10 cellular contexts compared by ENCODE assay signal in the genomic region with DNA sequence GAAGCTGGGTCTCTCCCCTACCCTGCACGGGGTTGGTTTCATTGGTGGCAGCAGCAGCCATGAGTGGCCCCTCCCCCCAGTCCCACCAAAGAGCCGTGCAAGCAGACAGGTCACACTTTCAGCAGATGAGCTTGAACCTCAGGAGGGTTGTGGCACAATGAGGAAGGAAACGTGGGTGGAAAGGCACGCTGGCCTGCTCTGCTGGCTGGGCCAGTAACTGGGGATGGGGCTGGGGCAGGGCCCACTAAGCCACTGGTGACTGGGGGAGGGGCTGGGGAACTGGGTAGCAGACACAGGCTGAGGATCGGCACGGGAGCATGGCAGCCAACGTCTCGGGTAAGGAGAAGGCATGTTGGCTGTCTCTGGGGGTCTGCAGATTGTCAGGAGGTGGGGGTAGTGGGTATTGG. TPM values are rescaled to one million over a fixed set of nuclear protein-coding genes. Genes with fewer than 3 reads are reported as not detected.
DNase-seq lines count a peak whose midpoint lies in the region; ATAC-seq lines count a peak whose summit lies in the region.
"Had no signal": no experiment of that assay in that cellular context is flagged by ENCODE, and none has a peak within 500 bp of the region (broad histone marks: within the 10 kb centered on the region; RNA-seq: fewer than 3 reads in every experiment).

A gene with protein sequence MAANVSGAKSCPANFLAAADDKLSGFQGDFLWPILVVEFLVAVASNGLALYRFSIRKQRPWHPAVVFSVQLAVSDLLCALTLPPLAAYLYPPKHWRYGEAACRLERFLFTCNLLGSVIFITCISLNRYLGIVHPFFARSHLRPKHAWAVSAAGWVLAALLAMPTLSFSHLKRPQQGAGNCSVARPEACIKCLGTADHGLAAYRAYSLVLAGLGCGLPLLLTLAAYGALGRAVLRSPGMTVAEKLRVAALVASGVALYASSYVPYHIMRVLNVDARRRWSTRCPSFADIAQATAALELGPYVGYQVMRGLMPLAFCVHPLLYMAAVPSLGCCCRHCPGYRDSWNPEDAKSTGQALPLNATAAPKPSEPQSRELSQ (plus strand): TSS at position 289 of the 407 bp plus-strand sequence. CDS start 29 bp downstream, at position 318.

- no peaks in the 10 kb centered on the region for H3K27me3 ChIP-seq in BLaER1 treated with 17β-estradiol and CSF1 and Interleukin-3, amounts not matched to agents 10 nM and 100 nM

- peak within 1 kb of the TSS; percentile 81 to 99 (median 96) for H3K9ac ChIP-seq in BLaER1 treated with 17β-estradiol and CSF1 and Interleukin-3, amounts not matched to agents 10 nM and 100 nM
- H3K9ac ChIP-seq: parathyroid adenoma had no signal

- no peaks in the 10 kb centered on the region for H3K9me3 ChIP-seq in BLaER1 treated with 17β-estradiol and CSF1 and Interleukin-3, amounts not matched to agents 10 nM and 100 nM (replicated peaks in 1 of 11)

- peak; percentile 78 for DNase-seq in activated CD8-positive, alpha-beta memory T cell treated with anti-CD3 and anti-CD28 coated beads, Interleukin-2, amount 50 U/mL, for 48 hours
- DNase-seq in mucosa of gallbladder (ENCODE audit: low spot score): no peak
- no peak for DNase-seq in stimulated activated naive CD4-positive, alpha-beta T cell treated with Interleukin-2 at 50 U/mL for 16 hours (lab: John Stamatoyannopoulos, UW)
- DNase-seq in NCI-H2171 (lab: John Stamatoyannopoulos, UW): no peak
- DNase-seq in NCI-H774 (lab: John Stamatoyannopoulos, UW): no peak
- DNase-seq: OCI-M1 had no signal

- ATAC-seq in HG02623 (IDR thresholded peaks at IDR 0.05; ENCODE audit: unreplicated experiment): peak; percentile 37
- ATAC-seq in HG02884 (IDR thresholded peaks at IDR 0.05; ENCODE audit: unreplicated experiment): no peak

- peaks cover 34 to 93% (median 45%) of the 10 kb centered on the region in 11 experiments; a peak in 21 of 22 replicates for H4K20me1 ChIP-seq in BLaER1 treated with 17β-estradiol and CSF1 and Interleukin-3, amounts not matched to agents 10 nM and 100 nM

- peaks cover 70 to 89% (median 77%) of the 10 kb centered on the region in 11 experiments for H3K36me3 ChIP-seq in BLaER1 treated with 17β-estradiol and CSF1 and Interleukin-3, amounts not matched to agents 10 nM and 100 nM

- peak within 1 kb of the TSS; percentile 87 to 99 (median 96) for H3K27ac ChIP-seq in BLaER1 treated with 17β-estradiol and CSF1 and Interleukin-3, amounts not matched to agents 10 nM and 100 nM
- H3K27ac ChIP-seq: parathyroid adenoma had no signal

- peak within 1 kb of the TSS; percentile 42 to 96 (median 58) for H3K4me3 ChIP-seq in BLaER1 treated with 17β-estradiol and CSF1 and Interleukin-3, amounts not matched to agents 10 nM and 100 nM

- peaks cover 78 to 96% (median 90%) of the 10 kb centered on the region in 10 experiments for H3K4me1 ChIP-seq in BLaER1 treated with 17β-estradiol and CSF1 and Interleukin-3, amounts not matched to agents 10 nM and 100 nM

- peak within 1 kb of the TSS; percentile 84 to 100 (median 98) for H3K4me2 ChIP-seq in BLaER1 treated with 17β-estradiol and CSF1 and Interleukin-3, amounts not matched to agents 10 nM and 100 nM

RNA-seq across cellular contexts. Expression of the gene that starts here (rescaled TPM):
- 17.8 TPM for total RNA-seq in mucosa of gallbladder
